ENCODE assay signal across 31 cellular contexts in genomic region chr11:17460406-17460805, GRCh38. TPM values are rescaled to one million over a fixed set of nuclear protein-coding genes. Genes with fewer than 3 reads are reported as not detected.
"Had no signal": no experiment of that assay in that cellular context is flagged by ENCODE, and none has a peak within 500 bp of the region (broad histone marks: within the 10 kb centered on the region; RNA-seq: fewer than 3 reads in every experiment).

No MANE protein-coding gene starts in this region.

- H3K27ac ChIP-seq: colonic mucosa, epithelial cell of prostate, esophagus squamous epithelium, gastrocnemius medialis, heart right ventricle, left lung, lower lobe of right lung had no signal

- H3K36me3 ChIP-seq: colonic mucosa, esophagus squamous epithelium, gastrocnemius medialis, heart right ventricle, left lung, lower lobe of right lung had no signal

- H3K4me3 Mint-ChIP-seq: dendritic cell treated with granulocyte-macrophage colony-stimulating factor and Interleukin-4, amounts not matched to agents 40 ng/mL and 50 ng/mL, for 4 days; effector memory CD8-positive, alpha-beta T cell; endodermal cell; memory B cell had no signal

- H3K9me3 Mint-ChIP-seq: dendritic cell treated with granulocyte-macrophage colony-stimulating factor and Interleukin-4, amounts not matched to agents 40 ng/mL and 50 ng/mL, for 4 days; effector memory CD8-positive, alpha-beta T cell; endodermal cell had no signal

- H3K27me3 Mint-ChIP-seq: dendritic cell treated with granulocyte-macrophage colony-stimulating factor and Interleukin-4, amounts not matched to agents 40 ng/mL and 50 ng/mL, for 4 days had no signal

- DNase-seq: cerebellar nuclear complex; colonic mucosa; cortex of kidney; effector CD8-positive, alpha-beta T cell; effector memory CD8-positive, alpha-beta T cell; endodermal cell; erythroblast; esophagus squamous epithelium; foreskin fibroblast; foreskin melanocyte; gastrocnemius medialis; glutamatergic neuron; head of caudate nucleus; heart right ventricle; hippocampal formation; left cardiac atrium; left lung; left ventricle myocardium superior; lower lobe of right lung; mesendoderm; midbrain had no signal

- H3K4me3 ChIP-seq: colonic mucosa, esophagus squamous epithelium, gastrocnemius medialis, heart right ventricle, left lung, lower lobe of right lung had no signal

- H3K27me3 ChIP-seq: colonic mucosa, gastrocnemius medialis, heart right ventricle, left lung had no signal

- H3K27ac Mint-ChIP-seq: dendritic cell treated with granulocyte-macrophage colony-stimulating factor and Interleukin-4, amounts not matched to agents 40 ng/mL and 50 ng/mL, for 4 days; effector memory CD8-positive, alpha-beta T cell; endodermal cell; memory B cell had no signal

- H3K9me3 ChIP-seq: colonic mucosa, esophagus squamous epithelium, gastrocnemius medialis, heart right ventricle, left lung, lower lobe of right lung had no signal

- ATAC-seq: effector memory CD8-positive, alpha-beta T cell; esophagus mucosa; gastrocnemius medialis; heart right ventricle; left cardiac atrium; left lung; left ventricle myocardium superior; lower lobe of right lung had no signal

- H3K4me1 Mint-ChIP-seq: memory B cell had no signal

- H3K4me1 ChIP-seq: colonic mucosa, esophagus squamous epithelium, gastrocnemius medialis, lower lobe of right lung had no signal

RNA-seq across cellular contexts. Expression of gene ABCC8, which starts 16.2 kb away (rescaled TPM):
- total RNA-seq: chondrocyte, dermis microvascular lymphatic vessel endothelial cell, esophagus mucosa, glomerular endothelial cell, kidney epithelial cell, lung microvascular endothelial cell had no signal
- polyA plus RNA-seq: keratinocyte had no signal
